ENCODE assay signal across 1 cellular context in the genomic region with DNA sequence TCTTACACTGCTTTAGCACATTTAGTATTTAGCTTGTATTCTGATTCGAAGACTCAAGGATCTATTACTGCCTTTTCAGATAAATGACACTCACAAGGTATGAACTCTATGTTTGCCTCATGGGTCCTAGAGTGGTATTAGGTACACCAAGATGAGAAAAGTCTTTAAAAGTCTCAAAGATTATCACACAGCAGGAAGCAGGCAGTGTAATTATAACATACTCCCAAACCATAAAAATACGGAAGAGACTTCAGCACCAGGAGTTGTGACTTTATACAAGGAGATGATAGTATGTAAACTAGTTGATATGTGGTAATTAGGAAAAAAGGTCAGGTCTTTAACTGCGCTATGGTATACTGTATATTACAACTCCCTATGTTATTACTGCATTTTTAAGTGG.
TF ChIP-seq lines count a peak whose summit lies in the region.

No MANE protein-coding gene starts in this region.

TF ChIP-seq in H1, 55 proteins besides CTCF, POLR2A, EP300 and RAD21:
- no peak for TF ChIP-seq TBP (IDR thresholded peaks at IDR 0.05; ENCODE audit: low read depth, low read length)
- TF ChIP-seq ATF2 (IDR thresholded peaks at IDR 0.05; ENCODE audit: low read length): no peak
- no peak for TF ChIP-seq SIRT6 (IDR thresholded peaks at IDR 0.05; ENCODE audit: low read length)
- TF ChIP-seq CHD1 (IDR thresholded peaks at IDR 0.05; ENCODE audit: low read depth, low read length): no peak
- TF ChIP-seq EZH2 (IDR thresholded peaks at IDR 0.05; ENCODE audit: low read depth, low read length, severe bottlenecking): no peak
- no peak for TF ChIP-seq ZNF274 (IDR thresholded peaks at IDR 0.05; ENCODE audit: borderline replicate concordance, extremely low read depth, low read length)
- TF ChIP-seq RXRA (IDR thresholded peaks at IDR 0.05; ENCODE audit: insufficient read depth, low read depth, low read length): no peak
- TF ChIP-seq JUN (IDR thresholded peaks at IDR 0.05; ENCODE audit: low read depth, low read length): no peak
- TF ChIP-seq BCL11A (IDR thresholded peaks at IDR 0.05; ENCODE audit: low read depth in 2 of 2, low read length in 2 of 2): no peak
- no peak for TF ChIP-seq TAF1 (IDR thresholded peaks at IDR 0.05; ENCODE audit: low read depth, low read length)
- no peak for TF ChIP-seq TAF7 (optimal IDR thresholded peaks at IDR 0.05; ENCODE audit: borderline replicate concordance, low read depth, low read length)
- no peak for TF ChIP-seq RFX5 (IDR thresholded peaks at IDR 0.05; ENCODE audit: borderline replicate concordance, low read depth, low read length)
- no peak for TF ChIP-seq KDM5A (IDR thresholded peaks at IDR 0.05; ENCODE audit: low read length)
- TF ChIP-seq SIN3A (conservative IDR thresholded peaks at IDR 0.05 in 1 of 2, IDR thresholded peaks at IDR 0.05 in 1 of 2; ENCODE audit: low read depth in 1 of 2, low read length in 2 of 2): no peak
